Comparison of ENCODE assay signal across 1 cellular context in the genomic region with DNA sequence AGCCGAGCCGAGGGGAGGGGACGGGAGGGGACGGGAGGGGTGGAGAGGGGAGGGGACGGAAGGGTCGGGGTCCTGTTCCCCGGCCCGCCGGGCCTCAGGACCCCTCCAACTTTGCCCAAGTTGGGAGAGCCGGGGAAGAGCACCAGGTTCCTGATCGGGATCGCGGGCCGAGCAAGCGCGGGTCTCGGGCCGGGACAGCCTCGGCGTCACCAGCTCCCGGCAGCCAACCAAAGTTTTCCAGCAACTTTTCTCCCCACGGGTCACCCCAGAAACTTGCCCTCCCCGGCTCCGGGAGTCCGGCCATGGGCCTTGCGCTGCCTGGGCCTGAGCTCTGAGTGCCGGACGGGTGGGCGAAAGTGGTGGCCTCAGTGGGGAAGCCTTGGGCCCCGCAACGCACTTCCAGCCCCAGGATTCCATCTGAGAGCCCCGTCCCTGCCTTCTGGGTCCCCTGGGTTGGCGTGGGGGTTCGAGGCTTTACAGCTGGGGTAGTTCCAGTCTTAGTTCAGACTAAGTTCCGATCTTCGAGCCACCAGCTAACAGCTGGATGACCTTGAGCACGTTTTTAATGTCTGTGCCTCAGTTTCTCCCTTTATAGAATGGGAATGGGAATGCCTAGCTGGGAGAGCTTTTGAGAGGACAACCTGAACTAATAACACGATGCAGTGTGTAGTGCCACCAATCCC.
TF ChIP-seq lines count a peak whose summit lies in the region.

No MANE protein-coding gene starts in this region.

TF ChIP-seq in K562, 482 proteins besides CTCF, POLR2A, EP300 and RAD21 (continued from another document):
- TF ChIP-seq CCAR2 (IDR thresholded peaks at IDR 0.05; ENCODE audit: low read depth, low read length) (no peak), JUNB (CRISPR knock-in tag; conservative IDR thresholded peaks at IDR 0.05) (no peak), PRPF4 (IDR thresholded peaks at IDR 0.05; ENCODE audit: insufficient read depth, low read depth, low read length, poor library complexity, severe bottlenecking) (peak; percentile 20), GTF2E2 (tag; IDR thresholded peaks at IDR 0.05) (0 out of 2 replicates have a peak, but pooled peaks have one; percentile 67), ZBTB7A (IDR thresholded peaks at IDR 0.05; ENCODE audit: borderline replicate concordance, control insufficient read depth, low read depth, low read length) (no peak; the same call in 1 of the 2 replicates), MTA3 (IDR thresholded peaks at IDR 0.05; ENCODE audit: borderline replicate concordance) (no peak), SPI1 (IDR thresholded peaks at IDR 0.05; ENCODE audit: borderline replicate concordance, low read depth, low read length) (no peak), RUNX1 (IDR thresholded peaks at IDR 0.05; ENCODE audit: low read depth) (0 out of 2 replicates have a peak, but pooled peaks have one; percentile 5), ILK (tag; IDR thresholded peaks at IDR 0.05; ENCODE audit: borderline replicate concordance, low read depth) (no peak), KAT7 (CRISPR knock-in tag; IDR thresholded peaks at IDR 0.05; ENCODE audit: borderline replicate concordance) (0 out of 2 replicates have a peak, but pooled peaks have one; percentile 72), ZNF609 (CRISPR knock-in tag; IDR thresholded peaks at IDR 0.05; ENCODE audit: borderline replicate concordance) (0 out of 2 replicates have a peak, but pooled peaks have one; percentile 40), ZNF24 (IDR thresholded peaks at IDR 0.05) (no peak), NFE2 (IDR thresholded peaks at IDR 0.05; ENCODE audit: low read depth) (no peak), TBP (optimal IDR thresholded peaks at IDR 0.05; ENCODE audit: low read depth, low read length) (peak; percentile 14), SUPT5H (IDR thresholded peaks at IDR 0.05) (0 out of 2 replicates have a peak, but pooled peaks have one; percentile 6), FOXA3 (CRISPR knock-in tag; conservative IDR thresholded peaks at IDR 0.05 in 1 of 2, IDR thresholded peaks at IDR 0.05 in 1 of 2) (no peak), PHF20 (IDR thresholded peaks at IDR 0.05; ENCODE audit: partially characterized antibody) (no peak), MYBL2 (IDR thresholded peaks at IDR 0.05; ENCODE audit: low read depth) (no peak), MYBL2 (CRISPR knock-in tag; IDR thresholded peaks at IDR 0.05; ENCODE audit: borderline replicate concordance) (no peak), FOXA1 (IDR thresholded peaks at IDR 0.05; ENCODE audit: borderline replicate concordance) (no peak), EZH2 (IDR thresholded peaks at IDR 0.05; ENCODE audit: borderline replicate concordance, low read depth, low read length) (no peak), NFRKB (IDR thresholded peaks at IDR 0.05; ENCODE audit: low read depth) (no peak), TCF15 (CRISPR knock-in tag; IDR thresholded peaks at IDR 0.05) (0 out of 2 replicates have a peak, but pooled peaks have one; percentile 29), FOXM1 (IDR thresholded peaks at IDR 0.05; ENCODE audit: low read depth) (no peak), FOXM1 (CRISPR knock-in tag; IDR thresholded peaks at IDR 0.05; ENCODE audit: low read depth) (peak; percentile 19; the same call in 1 of the 2 replicates), ZFX (CRISPR knock-in tag; IDR thresholded peaks at IDR 0.05) (peak; percentile 61), RBFOX2 (IDR thresholded peaks at IDR 0.05; ENCODE audit: low read depth, low read length) (peak; percentile 85), CBX1 (IDR thresholded peaks at IDR 0.05; ENCODE audit: low read depth) (peak; percentile 8; the same call in 1 of the 2 replicates), HDAC2 (IDR thresholded peaks at IDR 0.05) (no peak), RFX7 (CRISPR knock-in tag; IDR thresholded peaks at IDR 0.05) (0 out of 2 replicates have a peak, but pooled peaks have one; percentile 16), CBFB (CRISPR knock-in tag; IDR thresholded peaks at IDR 0.05) (0 out of 2 replicates have a peak, but pooled peaks have one; percentile 16), RCOR1 (IDR thresholded peaks at IDR 0.05; ENCODE audit: borderline replicate concordance in 1 of 2, low read depth in 2 of 2, low read length in 2 of 2) (no peak), ZNF311 (CRISPR knock-in tag; IDR thresholded peaks at IDR 0.05) (no peak), XRCC3 (IDR thresholded peaks at IDR 0.05) (no peak), NONO (IDR thresholded peaks at IDR 0.05; ENCODE audit: low read depth in 2 of 2, low read length in 1 of 2) (peak in 1 of 2 experiments; percentile 21; a peak in 1 of 4 replicates), SMARCC2 (IDR thresholded peaks at IDR 0.05; ENCODE audit: low read depth) (no peak), ZNF668 (CRISPR knock-in tag; IDR thresholded peaks at IDR 0.05) (no peak), ZBTB26 (CRISPR knock-in tag; IDR thresholded peaks at IDR 0.05) (peak; percentile 58; the same call in 1 of the 2 replicates), SAP30 (IDR thresholded peaks at IDR 0.05; ENCODE audit: borderline replicate concordance, insufficient read depth, low read depth, low read length, poor library complexity, severe bottlenecking) (peak; percentile 75)
- TF ChIP-seq, protein P1, sequence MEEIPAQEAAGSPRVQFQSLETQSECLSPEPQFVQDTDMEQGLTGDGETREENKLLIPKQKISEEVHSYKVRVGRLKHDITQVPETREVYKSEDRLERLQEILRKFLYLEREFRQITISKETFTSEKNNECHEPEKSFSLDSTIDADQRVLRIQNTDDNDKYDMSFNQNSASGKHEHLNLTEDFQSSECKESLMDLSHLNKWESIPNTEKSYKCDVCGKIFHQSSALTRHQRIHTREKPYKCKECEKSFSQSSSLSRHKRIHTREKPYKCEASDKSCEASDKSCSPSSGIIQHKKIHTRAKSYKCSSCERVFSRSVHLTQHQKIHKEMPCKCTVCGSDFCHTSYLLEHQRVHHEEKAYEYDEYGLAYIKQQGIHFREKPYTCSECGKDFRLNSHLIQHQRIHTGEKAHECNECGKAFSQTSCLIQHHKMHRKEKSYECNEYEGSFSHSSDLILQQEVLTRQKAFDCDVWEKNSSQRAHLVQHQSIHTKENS (CRISPR knock-in tag; IDR thresholded peaks at IDR 0.05): no peak
- TF ChIP-seq, protein P2, sequence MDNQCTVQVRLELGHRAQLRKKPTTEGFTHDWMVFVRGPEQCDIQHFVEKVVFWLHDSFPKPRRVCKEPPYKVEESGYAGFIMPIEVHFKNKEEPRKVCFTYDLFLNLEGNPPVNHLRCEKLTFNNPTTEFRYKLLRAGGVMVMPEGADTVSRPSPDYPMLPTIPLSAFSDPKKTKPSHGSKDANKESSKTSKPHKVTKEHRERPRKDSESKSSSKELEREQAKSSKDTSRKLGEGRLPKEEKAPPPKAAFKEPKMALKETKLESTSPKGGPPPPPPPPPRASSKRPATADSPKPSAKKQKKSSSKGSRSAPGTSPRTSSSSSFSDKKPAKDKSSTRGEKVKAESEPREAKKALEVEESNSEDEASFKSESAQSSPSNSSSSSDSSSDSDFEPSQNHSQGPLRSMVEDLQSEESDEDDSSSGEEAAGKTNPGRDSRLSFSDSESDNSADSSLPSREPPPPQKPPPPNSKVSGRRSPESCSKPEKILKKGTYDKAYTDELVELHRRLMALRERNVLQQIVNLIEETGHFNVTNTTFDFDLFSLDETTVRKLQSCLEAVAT (IDR thresholded peaks at IDR 0.05): 0 out of 4 replicates have a peak, but pooled peaks of 1 of the 2 experiments have one; percentile 39
- TF ChIP-seq, protein P3, sequence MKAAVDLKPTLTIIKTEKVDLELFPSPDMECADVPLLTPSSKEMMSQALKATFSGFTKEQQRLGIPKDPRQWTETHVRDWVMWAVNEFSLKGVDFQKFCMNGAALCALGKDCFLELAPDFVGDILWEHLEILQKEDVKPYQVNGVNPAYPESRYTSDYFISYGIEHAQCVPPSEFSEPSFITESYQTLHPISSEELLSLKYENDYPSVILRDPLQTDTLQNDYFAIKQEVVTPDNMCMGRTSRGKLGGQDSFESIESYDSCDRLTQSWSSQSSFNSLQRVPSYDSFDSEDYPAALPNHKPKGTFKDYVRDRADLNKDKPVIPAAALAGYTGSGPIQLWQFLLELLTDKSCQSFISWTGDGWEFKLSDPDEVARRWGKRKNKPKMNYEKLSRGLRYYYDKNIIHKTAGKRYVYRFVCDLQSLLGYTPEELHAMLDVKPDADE (conservative IDR thresholded peaks at IDR 0.05; ENCODE audit: control insufficient read depth, low read depth, low read length): peak; percentile 59; the same call in 1 of the 2 replicates
